ENCODE assay signal across 9 cellular contexts in the genomic region with DNA sequence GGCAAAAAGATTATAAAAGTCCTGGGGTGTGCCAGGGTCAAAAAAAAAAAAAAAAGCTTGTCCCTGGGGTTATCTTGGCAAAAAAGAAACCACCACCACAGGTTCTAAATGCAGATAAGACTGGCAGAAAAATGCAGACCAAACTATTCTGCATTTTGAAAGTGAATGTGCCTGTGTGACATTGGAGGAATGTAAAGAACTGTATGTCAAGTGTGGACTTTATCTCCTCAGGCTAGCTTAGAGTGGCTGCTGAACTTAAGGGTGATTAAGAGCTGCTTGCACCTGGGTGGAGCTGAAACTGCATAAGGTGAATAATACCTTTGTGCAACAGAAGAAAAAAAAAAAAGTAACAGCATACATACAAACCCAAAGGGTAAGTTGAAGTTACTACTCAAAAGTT. TPM values are rescaled to one million over a fixed set of nuclear protein-coding genes. Genes with fewer than 3 reads are reported as not detected.
DNase-seq lines count a peak whose midpoint lies in the region; ATAC-seq and TF ChIP-seq lines count a peak whose summit lies in the region.
"Had no signal": no experiment of that assay in that cellular context is flagged by ENCODE, and none has a peak within 500 bp of the region (broad histone marks: within the 10 kb centered on the region; RNA-seq: fewer than 3 reads in every experiment).

No MANE protein-coding gene starts in this region.

- peaks cover 41% of the 10 kb centered on the region for H3K4me1 Mint-ChIP-seq in activated T-cell treated with anti-CD3 and anti-CD28 coated beads, Interleukin-2, amount 50 U/mL, for 72 hours (ENCODE audit: low read depth)
- peaks cover 26% of the 10 kb centered on the region for H3K4me1 Mint-ChIP-seq in T-helper 17 cell

- H3K27me3 ChIP-seq in foreskin keratinocyte (no peaks in the 10 kb centered on the region), stomach (no peaks in the 10 kb centered on the region)

- H3K36me3 ChIP-seq in stomach: no peaks in the 10 kb centered on the region

- TF ChIP-seq EP300 in stomach (IDR thresholded peaks at IDR 0.05): no peak

- no peak for ATAC-seq in activated T-cell treated with anti-CD3 and anti-CD28 coated beads, Interleukin-2, amount 50 U/mL, for 72 hours (replicated peaks in 1 of 2)
- ATAC-seq in T-helper 17 cell (no peak), foreskin keratinocyte (peak; percentile 65), HG03442 (IDR thresholded peaks at IDR 0.05; ENCODE audit: unreplicated experiment) (no peak), HG02588 (IDR thresholded peaks at IDR 0.05; ENCODE audit: unreplicated experiment) (no peak)

- no peak for DNase-seq in activated T-cell treated with anti-CD3 and anti-CD28 coated beads, Interleukin-2, amount 50 U/mL, for 72 hours
- no peak for DNase-seq in activated T-cell treated with anti-CD3 and anti-CD28 coated beads, Interleukin-2, amount 50 U/mL, for 1 hour
- no peak for DNase-seq in T-helper 17 cell
- DNase-seq in foreskin keratinocyte: peak; percentile 41 to 76
- no peak for DNase-seq in stomach
- DNase-seq in GOT3 (lab: John Stamatoyannopoulos, UW): no peak
- DNase-seq: islet precursor cell had no signal

- peaks cover 2 to 3% of the 10 kb centered on the region in 2 donors for H3K36me3 Mint-ChIP-seq in activated T-cell treated with anti-CD3 and anti-CD28 coated beads, Interleukin-2, amount 50 U/mL, for 72 hours (ENCODE audit: insufficient read depth in 2 of 2)
- H3K36me3 Mint-ChIP-seq in T-helper 17 cell (ENCODE audit: low read depth): peaks cover 7% of the 10 kb centered on the region

- H3K9me3 ChIP-seq in T-helper 17 cell (ENCODE audit: control insufficient read depth, low read length, poor library complexity, severe bottlenecking) (no peaks in the 10 kb centered on the region), stomach (no peaks in the 10 kb centered on the region)

- intact Hi-C loops in stomach (cut with DNase I; ENCODE audit: low total_unique reads): no loop called here

- H3K27me3 Mint-ChIP-seq in activated T-cell treated with anti-CD3 and anti-CD28 coated beads, Interleukin-2, amount 50 U/mL, for 72 hours (ENCODE audit: low read depth): no peaks in the 10 kb centered on the region
- H3K27me3 Mint-ChIP-seq in T-helper 17 cell: no peaks in the 10 kb centered on the region

- no peaks in the 10 kb centered on the region for H3K9me3 Mint-ChIP-seq in activated T-cell treated with anti-CD3 and anti-CD28 coated beads, Interleukin-2, amount 50 U/mL, for 72 hours

- no peak for TF ChIP-seq POLR2A in stomach (IDR thresholded peaks at IDR 0.05)

- no peak overlapping the region for H3K4me3 ChIP-seq in stomach

- H3K27ac ChIP-seq in foreskin keratinocyte (no peak overlapping the region), stomach (peak overlapping the region; percentile 93 to 98 (median 96))

- H3K4me1 ChIP-seq in foreskin keratinocyte: peaks cover 17% of the 10 kb centered on the region
- H3K4me1 ChIP-seq in stomach: peaks cover 4 to 47% (median 33%) of the 10 kb centered on the region in 4 donors

- TF ChIP-seq CTCF in foreskin keratinocyte (conservative IDR thresholded peaks at IDR 0.05) (no peak), stomach (IDR thresholded peaks at IDR 0.05) (no peak)

- peak overlapping the region; percentile 98 for H3K4me3 Mint-ChIP-seq in activated T-cell treated with anti-CD3 and anti-CD28 coated beads, Interleukin-2, amount 50 U/mL, for 72 hours
- H3K4me3 Mint-ChIP-seq in T-helper 17 cell: no peak overlapping the region

- peak overlapping the region; percentile 89 for H3K27ac Mint-ChIP-seq in activated T-cell treated with anti-CD3 and anti-CD28 coated beads, Interleukin-2, amount 50 U/mL, for 72 hours
- H3K27ac Mint-ChIP-seq in T-helper 17 cell: peak overlapping the region; percentile 93

RNA-seq across cellular contexts. Expression of gene NAPEPLD, which starts 1.3 kb away (rescaled TPM):
- total RNA-seq in activated T-cell treated with anti-CD3 and anti-CD28 coated beads, Interleukin-2, amount 50 U/mL, for 72 hours: 10 to 100 TPM in 1 of 2 donors, 1 to 10 TPM in 1; 8.1 to 10.9 TPM
- total RNA-seq in T-helper 17 cell (1 to 10 TPM; 2.4 to 3.7 TPM), foreskin keratinocyte (4.7 and 5.4 TPM in 2 replicates), stomach (10 to 100 TPM; 17.0 to 84.9 (median 40.2) TPM)
- polyA plus RNA-seq in foreskin keratinocyte (1.2 and 1.9 TPM in 2 replicates), stomach (1 to 10 TPM; 3.3 to 9.9 (median 5.5) TPM)

Comparison
In these comparisons a context has a peak if more than half of its experiments do, and no peak if none do; other contexts are left out.
1. DNase-seq: peak in foreskin keratinocyte (2 of 2); none in activated T-cell treated with anti-CD3 and anti-CD28 coated beads, Interleukin-2, amount 50 U/mL, for 72 hours (0 of 2), activated T-cell treated with anti-CD3 and anti-CD28 coated beads, Interleukin-2, amount 50 U/mL, for 1 hour (single experiment), T-helper 17 cell (0 of 3), stomach (single experiment) and GOT3 (single experiment).